Comparison of ENCODE assay signal across 23 cellular contexts in the genomic region with DNA sequence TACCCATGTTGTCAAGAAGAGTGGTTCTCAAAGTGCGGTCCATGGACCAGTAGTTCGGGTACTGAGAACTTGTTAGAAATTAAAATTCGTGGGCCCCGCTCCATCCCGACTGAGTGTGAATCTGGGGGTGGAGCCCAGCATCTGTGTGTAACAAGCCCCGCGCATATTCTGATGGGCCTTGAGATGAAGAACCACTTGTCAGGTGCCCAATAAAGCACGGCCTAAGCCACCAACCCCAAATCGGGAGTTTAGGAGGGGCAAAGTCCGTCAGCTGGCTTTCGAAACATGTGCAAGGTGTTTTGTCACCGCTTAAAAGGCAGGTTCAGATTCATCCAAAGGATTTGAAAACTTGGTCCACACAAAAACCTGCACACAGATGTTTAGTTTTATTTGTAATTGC. TPM values are rescaled to one million over a fixed set of nuclear protein-coding genes. Genes with fewer than 3 reads are reported as not detected.
DNase-seq lines count a peak whose midpoint lies in the region; ATAC-seq, FAIRE-seq and TF ChIP-seq lines count a peak whose summit lies in the region.
"Had no signal": no experiment of that assay in that cellular context is flagged by ENCODE, and none has a peak within 500 bp of the region (broad histone marks: within the 10 kb centered on the region; RNA-seq: fewer than 3 reads in every experiment).

No MANE protein-coding gene starts in this region.

- no peak for FAIRE-seq in HepG2 (lab: Jason Lieb, UNC)
- FAIRE-seq: A204.1, GM12891 had no signal

- DNase-seq in cardiac septum (ENCODE audit: low spot score) (peak; percentile 24), left ventricle myocardium superior (no peak), PC-3 (no peak), HepG2 (ENCODE audit: low spot score) (peak; percentile 34), psoas muscle (no peak), NCI-H82 treated with DMSO at 0.1 percent for 48 hours (lab: John Stamatoyannopoulos, UW; ENCODE audit: unreplicated experiment) (no peak)
- DNase-seq: CD4-positive, alpha-beta T cell; COR-L47; EL; GF-D8; HFFc6; KBM-7; MG63; NCI-H1417; NCI-H1694; NCI-H2029 treated with DMSO at 0.1 percent for 48 hours; NCI-H526 treated with DMSO at 0.1 percent for 48 hours; T-cell had no signal

- no peak for ATAC-seq in left ventricle myocardium superior
- ATAC-seq in PC-3, result no peak
- ATAC-seq in HepG2, result peak; percentile 12
- peak in 3 of 4 donors; percentile 18 to 45 (median 41) for ATAC-seq in psoas muscle
- no peak for ATAC-seq in GM19328 (IDR thresholded peaks at IDR 0.05; ENCODE audit: unreplicated experiment)
- no peak for ATAC-seq in GM18870 (IDR thresholded peaks at IDR 0.05; ENCODE audit: unreplicated experiment)
- ATAC-seq: T-cell had no signal

- 55% methylated on average over 12 of the region's 12 CpGs for WGBS in HepG2 (ENCODE audit: low lambda C conversion rate)
- 89 to 93% (median 90%) methylated on average over 12 of the region's 12 CpGs for WGBS in psoas muscle, 3 donors

- H3K27ac ChIP-seq in PC-3 (ENCODE audit: low read length) (no peak overlapping the region), HepG2 (ENCODE audit: extremely low read length, insufficient read depth, low read length) (no peak overlapping the region), psoas muscle (no peak overlapping the region)
- H3K27ac ChIP-seq: BLaER1 treated with 17β-estradiol and CSF1 and Interleukin-3, amounts not matched to agents 10 nM and 100 nM had no signal

- TF ChIP-seq RAD21 in HepG2 (CRISPR knock-in tag; IDR thresholded peaks at IDR 0.05), result no peak

- H3K4me3 ChIP-seq in PC-3 (ENCODE audit: low read length) (no peak overlapping the region), HepG2 (replicated peaks in 1 of 3; ENCODE audit: insufficient read depth in 1 of 3, low read depth in 2 of 3, low read length in 3 of 3) (no peak overlapping the region), psoas muscle (no peak overlapping the region)
- H3K4me3 ChIP-seq: BLaER1 treated with 17β-estradiol and CSF1 and Interleukin-3, amounts not matched to agents 10 nM and 100 nM; MG63 had no signal

- TF ChIP-seq EP300 in HepG2 (IDR thresholded peaks at IDR 0.05; ENCODE audit: low read depth in 2 of 2, low read length in 2 of 2), result no peak; a peak in 1 of 4 replicates
- no peak for TF ChIP-seq EP300 in HepG2 (CRISPR knock-in tag; IDR thresholded peaks at IDR 0.05; ENCODE audit: borderline replicate concordance)

- H3K9me2 ChIP-seq in PC-3 (replicated peaks; ENCODE audit: low read length), result no peaks in the 10 kb centered on the region

- H3K9me3 ChIP-seq in PC-3 (ENCODE audit: low read length) (no peaks in the 10 kb centered on the region), HepG2 (ENCODE audit: low read length) (no peaks in the 10 kb centered on the region), psoas muscle (no peaks in the 10 kb centered on the region)
- H3K9me3 ChIP-seq: BLaER1 treated with 17β-estradiol and CSF1 and Interleukin-3, amounts not matched to agents 10 nM and 100 nM; MG63 had no signal

- peaks cover 7% of the 10 kb centered on the region for H3F3A ChIP-seq in PC-3 (ENCODE audit: low read length, unreplicated experiment)

- H4K20me1 ChIP-seq in PC-3 (ENCODE audit: low read length) (0 out of 2 replicates have a peak, but pooled peaks cover 4% of the 10 kb centered on the region), HepG2 (ENCODE audit: insufficient read depth, low read length) (no peaks in the 10 kb centered on the region)

- H3K9ac ChIP-seq in PC-3 (ENCODE audit: low read length) (no peak overlapping the region), HepG2 (ENCODE audit: insufficient read depth, low read depth, low read length) (no peak overlapping the region)
- H3K9ac ChIP-seq: BLaER1 treated with 17β-estradiol and CSF1 and Interleukin-3, amounts not matched to agents 10 nM and 100 nM had no signal

- CTCF ChIA-PET in PC-3 (lab: Charles Lee) (no interaction called here), HepG2 (lab: Yijun Ruan, JAX; ENCODE audit: low intra/inter-chr PET ratio, low total read pairs) (no interaction called here)

- TF ChIP-seq POLR2A in HepG2 (IDR thresholded peaks at IDR 0.05; ENCODE audit: insufficient read depth in 1 of 2, low read depth in 2 of 2, low read length in 2 of 2), result no peak

- intact Hi-C loops in cardiac septum (cut with DNase I) (no loop called here), left ventricle myocardium superior (cut with micrococcal nuclease) (no loop called here), PC-3 (cut with micrococcal nuclease) (loop anchor here (5.0 kb wide), 1 partner anchor 60 kb away; no protein-coding TSS in a partner anchor), HepG2 (cut with micrococcal nuclease; ENCODE audit: unreplicated experiment) (loop anchor here (10.0 kb wide), 1 partner anchor 62 kb away; no protein-coding TSS in a partner anchor), psoas muscle (cut with DNase I) (no loop called here)

- H3K79me2 ChIP-seq in PC-3 (ENCODE audit: low read length) (no peaks in the 10 kb centered on the region), HepG2 (ENCODE audit: insufficient read depth, low read length) (no peaks in the 10 kb centered on the region)

- H3K36me3 ChIP-seq in PC-3 (ENCODE audit: low read depth, low read length), result peaks cover 23% of the 10 kb centered on the region
- H3K36me3 ChIP-seq in HepG2 (replicated peaks in 1 of 2; ENCODE audit: control insufficient read depth in 1 of 2, insufficient read depth in 2 of 2, low read length in 2 of 2), result peaks cover 4 to 6% of the 10 kb centered on the region in 2 experiments; a peak in 4 of 5 replicates
- peaks cover 0 to 34% of the 10 kb centered on the region in 2 donors for H3K36me3 ChIP-seq in psoas muscle (ENCODE audit: insufficient read depth in 1 of 2, low read depth in 1 of 2)

- H2AFZ ChIP-seq in PC-3 (ENCODE audit: low read length) (no peak overlapping the region), HepG2 (ENCODE audit: low read length) (no peak overlapping the region)

- TSS peak; percentile 17 for BruUV-seq in PC-3 (replicated peaks; lab: Mats Ljungman, UMichigan)
- TSS peak; percentile 24 for BruUV-seq in HepG2 (replicated peaks; lab: Mats Ljungman, UMichigan)

- H3K27me3 ChIP-seq in PC-3 (ENCODE audit: low read length), result no peaks in the 10 kb centered on the region
- H3K27me3 ChIP-seq in HepG2 (ENCODE audit: control insufficient read depth in 1 of 2, insufficient read depth in 2 of 2, low read length in 2 of 2), result no peaks in the 10 kb centered on the region
- H3K27me3 ChIP-seq in psoas muscle (ENCODE audit: insufficient read depth in 3 of 3, low read length in 2 of 3), result no peaks in the 10 kb centered on the region
- H3K27me3 ChIP-seq: BLaER1 treated with 17β-estradiol and CSF1 and Interleukin-3, amounts not matched to agents 10 nM and 100 nM; MG63 had no signal

- H3K4me2 ChIP-seq in PC-3 (ENCODE audit: low read length) (no peak overlapping the region), HepG2 (ENCODE audit: low read depth, low read length) (no peak overlapping the region)
- H3K4me2 ChIP-seq: BLaER1 treated with 17β-estradiol and CSF1 and Interleukin-3, amounts not matched to agents 10 nM and 100 nM had no signal

- in situ Hi-C loops in HepG2 (cut with HindIII; ENCODE audit: extremely low pct_ligation_motif_present, low pct_unique_long_range_greater_than_20kb), result no loop called here

- peaks cover 14% of the 10 kb centered on the region for H3K4me1 ChIP-seq in PC-3 (ENCODE audit: insufficient read depth, low read length)
- H3K4me1 ChIP-seq in HepG2 (ENCODE audit: insufficient read depth, low read length), result peaks cover 45% of the 10 kb centered on the region
- no peaks in the 10 kb centered on the region for H3K4me1 ChIP-seq in psoas muscle
- H3K4me1 ChIP-seq: BLaER1 treated with 17β-estradiol and CSF1 and Interleukin-3, amounts not matched to agents 10 nM and 100 nM had no signal

- TF ChIP-seq CTCF in PC-3 (conservative IDR thresholded peaks at IDR 0.05; ENCODE audit: low read depth, low read length) (no peak), HepG2 (CRISPR knock-in tag; IDR thresholded peaks at IDR 0.05) (no peak), psoas muscle (IDR thresholded peaks at IDR 0.05) (no peak)

- POLR2A ChIA-PET in PC-3 (lab: Charles Lee; ENCODE audit: unreplicated experiment) (no interaction called here), HepG2 (lab: Yijun Ruan, JAX) (no interaction called here)

RNA-seq across cellular contexts. Expression of a gene that starts 29.5 kb away (rescaled TPM):
- total RNA-seq in cardiac septum (43.4 TPM), left ventricle myocardium superior (47.0 TPM), PC-3 (2014; rRNA removed) (60.0 and 68.8 TPM in 2 replicates), HepG2 (2016; rRNA removed; fragmentation: Illumina TruSeq; extraction: Trizol) (71.7 and 115 TPM in 2 replicates), psoas muscle (100 to 1,000 TPM in 3 of 4 donors, 10 to 100 TPM in 1; 66.6 to 161 (median 111) TPM)
- total RNA-seq in HepG2 (2016; cell fraction: cytosol; rRNA removed; fragmentation: Illumina TruSeq; extraction: Trizol; ENCODE audit: low read depth), result 7.4 and 12.1 TPM in 2 replicates
- total RNA-seq in HepG2 (2016; cell fraction: insoluble cytoplasmic fraction; rRNA removed; fragmentation: Illumina TruSeq; extraction: Trizol), result 75.7 and 110 TPM in 2 replicates
- 18.1 and 21.0 TPM in 2 replicates for total RNA-seq in HepG2 (2016; cell fraction: membrane; rRNA removed; fragmentation: Illumina TruSeq; extraction: Trizol)
- 55.8 and 57.0 TPM in 2 replicates for total RNA-seq in HepG2 (2016; cell fraction: nucleus; rRNA removed; fragmentation: Illumina TruSeq; extraction: Trizol)
- polyA plus RNA-seq in HepG2 (2011; rRNA removed) (25.3 and 27.4 TPM in 2 replicates), psoas muscle (100 to 1,000 TPM in 2 of 3 donors, 10 to 100 TPM in 1; 78.7 to 281 (median 158) TPM)
- 15.9 and 21.9 TPM in 2 replicates for polyA plus RNA-seq in HepG2 (2011; cell fraction: cytosol; rRNA removed)
- 13.2 and 13.6 TPM in 2 replicates for polyA plus RNA-seq in HepG2 (2011; cell fraction: nucleus; rRNA removed)
- polyA plus RNA-seq in HepG2 (2012), result 54.8 and 61.8 TPM in 2 replicates
- 10.3 and 10.9 TPM in 2 replicates for polyA plus RNA-seq in HepG2 (2016; cell fraction: cytosol; fragmentation: Illumina TruSeq; extraction: Trizol; ENCODE audit: low read depth)
- 145 and 154 TPM in 2 replicates for polyA plus RNA-seq in HepG2 (2016; cell fraction: insoluble cytoplasmic fraction; fragmentation: Illumina TruSeq; extraction: Trizol; ENCODE audit: low read depth)
- 14.8 and 15.6 TPM in 2 replicates for polyA plus RNA-seq in HepG2 (2016; cell fraction: membrane; fragmentation: Illumina TruSeq; extraction: Trizol; ENCODE audit: low read depth)
- 77.3 and 80.9 TPM in 2 replicates for polyA plus RNA-seq in HepG2 (2016; cell fraction: nucleus; fragmentation: Illumina TruSeq; extraction: Trizol; ENCODE audit: insufficient read depth, low read depth)
- polyA minus RNA-seq in HepG2 (2011; rRNA and poly(A)+ RNA removed; ENCODE audit: low replicate concordance), result 7.5 and 11.6 TPM in 2 replicates
- polyA minus RNA-seq in HepG2 (2011; cell fraction: cytosol; rRNA and poly(A)+ RNA removed), result 26.6 and 26.8 TPM in 2 replicates
- polyA minus RNA-seq in HepG2 (2011; cell fraction: nucleus; rRNA and poly(A)+ RNA removed), result 50.7 and 56.8 TPM in 2 replicates

RNA-seq across cellular contexts. Expression of a gene that starts 40.2 kb away (rescaled TPM):
- total RNA-seq in cardiac septum (12.5 TPM), left ventricle myocardium superior (11.0 TPM), PC-3 (2014; rRNA removed) (23.1 and 25.4 TPM in 2 replicates), HepG2 (2016; rRNA removed; fragmentation: Illumina TruSeq; extraction: Trizol) (3.7 and 4.1 TPM in 2 replicates), psoas muscle (10 to 100 TPM in 1 of 4 donors, 1 to 10 TPM in 3; 6.5 to 12.3 (median 7.6) TPM)
- 2.6 and 3.8 TPM in 2 replicates for total RNA-seq in HepG2 (2016; cell fraction: cytosol; rRNA removed; fragmentation: Illumina TruSeq; extraction: Trizol; ENCODE audit: low read depth)
- total RNA-seq in HepG2 (2016; cell fraction: insoluble cytoplasmic fraction; rRNA removed; fragmentation: Illumina TruSeq; extraction: Trizol), result 3.1 and 4.2 TPM in 2 replicates
- total RNA-seq in HepG2 (2016; cell fraction: membrane; rRNA removed; fragmentation: Illumina TruSeq; extraction: Trizol), result 5.9 and 7.2 TPM in 2 replicates
- total RNA-seq in HepG2 (2016; cell fraction: nucleus; rRNA removed; fragmentation: Illumina TruSeq; extraction: Trizol), result 3.4 and 3.9 TPM in 2 replicates
- polyA plus RNA-seq in HepG2 (2011; rRNA removed) (3.8 and 5.7 TPM in 2 replicates), psoas muscle (10 to 100 TPM in 1 of 3 donors, 1 to 10 TPM in 2; 4.4 to 54.7 (median 4.5) TPM)
- polyA plus RNA-seq in HepG2 (2011; cell fraction: cytosol; rRNA removed), result 3.4 and 4.7 TPM in 2 replicates
- polyA plus RNA-seq in HepG2 (2011; cell fraction: nucleus; rRNA removed), result 1.5 and 1.9 TPM in 2 replicates
- 4.6 and 6.5 TPM in 2 replicates for polyA plus RNA-seq in HepG2 (2012)
- 5.8 and 6.2 TPM in 2 replicates for polyA plus RNA-seq in HepG2 (2016; cell fraction: cytosol; fragmentation: Illumina TruSeq; extraction: Trizol; ENCODE audit: low read depth)
- polyA plus RNA-seq in HepG2 (2016; cell fraction: insoluble cytoplasmic fraction; fragmentation: Illumina TruSeq; extraction: Trizol; ENCODE audit: low read depth), result 4.8 and 6.5 TPM in 2 replicates
- polyA plus RNA-seq in HepG2 (2016; cell fraction: membrane; fragmentation: Illumina TruSeq; extraction: Trizol; ENCODE audit: low read depth), result 8.3 and 9.8 TPM in 2 replicates
- 4.8 and 6.1 TPM in 2 replicates for polyA plus RNA-seq in HepG2 (2016; cell fraction: nucleus; fragmentation: Illumina TruSeq; extraction: Trizol; ENCODE audit: insufficient read depth, low read depth)
- 2.4 and 9.2 TPM in 2 replicates for polyA minus RNA-seq in HepG2 (2011; rRNA and poly(A)+ RNA removed; ENCODE audit: low replicate concordance)
- 3.4 and 3.7 TPM in 2 replicates for polyA minus RNA-seq in HepG2 (2011; cell fraction: cytosol; rRNA and poly(A)+ RNA removed)
- 5.8 and 7.1 TPM in 2 replicates for polyA minus RNA-seq in HepG2 (2011; cell fraction: nucleus; rRNA and poly(A)+ RNA removed)

Comparison
In these comparisons a context has a peak if more than half of its experiments do, and no peak if none do; other contexts are left out.
1. DNase-seq: peak in cardiac septum (single experiment) and HepG2 (single experiment); none in left ventricle myocardium superior (single experiment), PC-3 (single experiment), psoas muscle (0 of 2) and NCI-H82 treated with DMSO at 0.1 percent for 48 hours (single experiment).
2. ATAC-seq: peak in HepG2 (single experiment) and psoas muscle (3 of 4); none in left ventricle myocardium superior (single experiment), PC-3 (single experiment), GM19328 (single experiment) and GM18870 (single experiment).
3. intact Hi-C loops: an anchor here in PC-3 (5.0 kb wide) and HepG2 (10.0 kb wide); none called in cardiac septum, left ventricle myocardium superior and psoas muscle.